In genomic region chr10:11516419-11516721, GRCh38 we compare ENCODE assay signal across 13 cellular contexts.
DNase-seq lines count a peak whose midpoint lies in the region; ATAC-seq, FAIRE-seq and TF ChIP-seq lines count a peak whose summit lies in the region.
"Had no signal": no experiment of that assay in that cellular context is flagged by ENCODE, and none has a peak within 500 bp of the region (broad histone marks: within the 10 kb centered on the region; RNA-seq: fewer than 3 reads in every experiment).

No MANE protein-coding gene starts in this region.

- no peaks in the 10 kb centered on the region for H3K27me3 ChIP-seq in DOHH2 (ENCODE audit: control insufficient read depth, low read length)
- no peaks in the 10 kb centered on the region for H3K27me3 ChIP-seq in transverse colon

- H3K4me1 Mint-ChIP-seq in endothelial cell (ENCODE audit: unreplicated experiment), result no peaks in the 10 kb centered on the region
- H3K4me1 Mint-ChIP-seq in glutamatergic neuron (ENCODE audit: low read depth, unreplicated experiment), result peaks cover under 1% of the 10 kb centered on the region

- H3K27ac ChIP-seq in DOHH2 (ENCODE audit: low read depth, low read length) (peak overlapping the region; percentile 66), transverse colon (no peak overlapping the region)
- H3K27ac ChIP-seq: thoracic aorta, VCaP had no signal

- peak; percentile 89 for FAIRE-seq in GM19239 (lab: Jason Lieb, UNC)

- DNase-seq in GM19239 (ENCODE audit: insufficient read length, low spot score), result no peak
- DNase-seq in OCI-M1 (lab: John Stamatoyannopoulos, UW), result peak; percentile 74
- DNase-seq in transverse colon, result no peak
- DNase-seq in endothelial cell (ENCODE audit: low spot score), result no peak
- DNase-seq in glutamatergic neuron, result no peak
- no peak for DNase-seq in NOMO-1 (lab: John Stamatoyannopoulos, UW; ENCODE audit: unreplicated experiment in 2 of 2)
- DNase-seq: CD4-positive, alpha-beta memory T cell; stimulated activated CD4-positive, alpha-beta T cell treated with anti-CD3 and anti-CD28 coated beads, Interleukin-2, amount 100 ng/mL, for 24 hours had no signal

- H3K4me3 ChIP-seq in DOHH2 (ENCODE audit: low read length) (peak overlapping the region; percentile 45), transverse colon (no peak overlapping the region)
- H3K4me3 ChIP-seq: thoracic aorta had no signal

- no peak for TF ChIP-seq CTCF in DOHH2 (IDR thresholded peaks at IDR 0.05; ENCODE audit: low read depth, low read length, poor library complexity, severe bottlenecking)
- no peak for TF ChIP-seq CTCF in transverse colon (IDR thresholded peaks at IDR 0.05)
- no peak for TF ChIP-seq CTCF in endothelial cell (IDR thresholded peaks at IDR 0.05; ENCODE audit: unreplicated experiment)
- TF ChIP-seq CTCF in glutamatergic neuron (IDR thresholded peaks at IDR 0.05; ENCODE audit: partially characterized antibody, unreplicated experiment), result no peak

- no peak overlapping the region for H3K27ac Mint-ChIP-seq in endothelial cell (ENCODE audit: unreplicated experiment)
- no peak overlapping the region for H3K27ac Mint-ChIP-seq in glutamatergic neuron (ENCODE audit: unreplicated experiment)
- H3K27ac Mint-ChIP-seq: CD4-positive, alpha-beta memory T cell; nephron had no signal

- no peak for TF ChIP-seq POLR2A in transverse colon (IDR thresholded peaks at IDR 0.05)

- peaks cover 33% of the 10 kb centered on the region for H3F3A ChIP-seq in DOHH2 (ENCODE audit: control insufficient read depth, insufficient read depth)

- no peaks in the 10 kb centered on the region for H3K9me3 ChIP-seq in DOHH2 (ENCODE audit: control insufficient read depth, insufficient read depth, low read length)
- no peaks in the 10 kb centered on the region for H3K9me3 ChIP-seq in transverse colon
- H3K9me3 ChIP-seq: thoracic aorta had no signal

- in situ Hi-C loops in transverse colon (cut with MboI; ENCODE audit: low pct_ligation_motif_present in 1 of 4, low pct_unique_long_range_greater_than_20kb in 1 of 4, low sequenced_read_pairs in 3 of 4), result loop anchor here (5.0 to 10.0 kb wide), 3 partner anchors 206 to 238 kb away; no protein-coding TSS in a partner anchor

- H3K79me2 ChIP-seq in DOHH2 (ENCODE audit: control insufficient read depth, low read length), result peaks cover 62% of the 10 kb centered on the region

- H3K4me1 ChIP-seq in DOHH2 (ENCODE audit: control insufficient read depth, low read length) (peaks cover 35% of the 10 kb centered on the region), transverse colon (no peaks in the 10 kb centered on the region)

- no peaks in the 10 kb centered on the region for H3K27me3 Mint-ChIP-seq in endothelial cell (ENCODE audit: unreplicated experiment)
- peaks cover 2% of the 10 kb centered on the region for H3K27me3 Mint-ChIP-seq in glutamatergic neuron (ENCODE audit: unreplicated experiment)

- peaks cover 52% of the 10 kb centered on the region for H3K36me3 ChIP-seq in DOHH2 (ENCODE audit: control insufficient read depth, low read length)
- H3K36me3 ChIP-seq in transverse colon, result no peaks in the 10 kb centered on the region
- H3K36me3 ChIP-seq: thoracic aorta had no signal

- ATAC-seq in HG02870 (IDR thresholded peaks at IDR 0.05; ENCODE audit: unreplicated experiment), result peak; percentile 66

- no peaks in the 10 kb centered on the region for H3K9me2 ChIP-seq in DOHH2 (replicated peaks; ENCODE audit: control insufficient read depth, low read length)

- intact Hi-C loops in transverse colon (cut with DNase I; ENCODE audit: low total_unique reads), result loop anchor here (5.0 to 10.0 kb wide), 2 partner anchors 208 to 241 kb away; no protein-coding TSS in a partner anchor

- H3K9me3 Mint-ChIP-seq in endothelial cell (ENCODE audit: unreplicated experiment) (no peaks in the 10 kb centered on the region), glutamatergic neuron (ENCODE audit: unreplicated experiment) (peaks cover 2% of the 10 kb centered on the region)
- H3K9me3 Mint-ChIP-seq: CD4-positive, alpha-beta memory T cell; nephron had no signal

- no peaks in the 10 kb centered on the region for H3K36me3 Mint-ChIP-seq in endothelial cell (ENCODE audit: low read depth, unreplicated experiment)
- H3K36me3 Mint-ChIP-seq in glutamatergic neuron (ENCODE audit: unreplicated experiment), result no peaks in the 10 kb centered on the region
- H3K36me3 Mint-ChIP-seq: CD4-positive, alpha-beta memory T cell had no signal

- 34 to 75% methylated on average over 1 of the region's 1 CpG for WGBS in transverse colon (ENCODE audit: low coverage in 1 of 2), 2 donors

- H4K20me1 ChIP-seq in DOHH2 (ENCODE audit: control insufficient read depth, insufficient read depth, low read depth, low read length), result no peaks in the 10 kb centered on the region; the same call in 1 of the 2 replicates

- no peak for TF ChIP-seq EP300 in transverse colon (IDR thresholded peaks at IDR 0.05; ENCODE audit: low read depth)

- H3K4me3 Mint-ChIP-seq in endothelial cell (ENCODE audit: unreplicated experiment), result no peak overlapping the region
- no peak overlapping the region for H3K4me3 Mint-ChIP-seq in glutamatergic neuron (ENCODE audit: unreplicated experiment)
- H3K4me3 Mint-ChIP-seq: CD4-positive, alpha-beta memory T cell; nephron had no signal

- peak overlapping the region; percentile 70 for H3K4me2 ChIP-seq in DOHH2 (ENCODE audit: low read length)
